ENCODE assay signal across 12 cellular contexts in the genomic region with DNA sequence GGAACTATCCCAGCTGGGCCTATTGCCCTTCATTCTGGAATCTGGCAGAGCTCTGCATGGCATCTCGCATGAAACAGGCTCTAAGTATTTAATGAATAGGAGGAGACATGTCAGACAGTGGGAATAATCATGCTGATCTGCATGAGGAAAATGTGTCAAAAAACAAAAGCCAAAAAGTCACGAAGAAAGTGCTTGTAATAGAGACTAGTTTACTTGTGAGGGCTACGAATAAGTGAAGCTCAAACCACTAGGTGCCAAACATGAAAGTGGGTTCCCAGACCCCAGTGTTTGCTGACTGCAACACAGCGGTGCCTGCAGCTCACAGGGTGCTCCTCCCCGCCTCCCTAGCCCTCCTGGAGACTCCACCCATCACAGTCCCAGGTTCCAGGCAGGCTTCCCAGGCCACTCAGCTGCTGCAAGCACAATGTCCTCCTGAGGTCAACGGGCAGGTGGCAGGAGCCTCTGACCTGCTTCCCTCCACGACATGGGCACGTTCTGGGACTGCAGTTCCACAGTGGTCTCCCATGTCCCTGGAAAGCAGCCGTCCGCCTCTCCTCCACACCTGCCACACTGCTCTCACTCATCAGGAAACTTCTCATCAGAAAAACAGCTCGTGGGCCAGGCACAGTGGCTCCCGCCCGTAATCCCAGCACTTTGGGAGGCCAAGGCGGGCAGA.
A peak's percentile ranks its signal among the peaks of the same experiment; 100 is the strongest.
DNase-seq lines count a peak whose midpoint lies in the region; ATAC-seq and TF ChIP-seq lines count a peak whose summit lies in the region.
"Had no signal": no experiment of that assay in that cellular context is flagged by ENCODE, and none has a peak within 500 bp of the region (broad histone marks: within the 10 kb centered on the region; RNA-seq: fewer than 3 reads in every experiment).

No MANE protein-coding gene starts in this region.

- DNase-seq in activated naive CD4-positive, alpha-beta T cell treated with anti-CD3 and anti-CD28 coated beads, Interleukin-2, amount 50 U/mL, for 72 hours (ENCODE audit: low spot score in 2 of 2), result no peak
- no peak for DNase-seq in activated naive CD4-positive, alpha-beta T cell treated with anti-CD3 and anti-CD28 coated beads, Interleukin-2, amount 50 U/mL, for 16 hours
- DNase-seq in mesothelial cell of epicardium (ENCODE audit: low spot score in 2 of 2, unreplicated experiment in 2 of 2) (no peak), uterus (no peak), middle frontal gyrus (ENCODE audit: extremely low spot score, low spot score) (no peak), Peyer's patch (no peak)
- DNase-seq in activated effector memory CD4-positive, alpha-beta T cell treated with Interleukin-2 at 50 U/mL for 16 hours, result no peak
- DNase-seq: anterior cingulate cortex; NCI-H2107; stimulated activated naive CD8-positive, alpha-beta T cell treated with anti-CD3 and anti-CD28 coated beads, Interleukin-15, amount 100 ng/mL, for 72 hours had no signal

- H3K27ac Mint-ChIP-seq in activated naive CD4-positive, alpha-beta T cell treated with anti-CD3 and anti-CD28 coated beads, Interleukin-2, amount 50 U/mL, for 72 hours, result peak overlapping the region; percentile 44 to 55
- H3K27ac Mint-ChIP-seq in mesothelial cell of epicardium, result peak overlapping the region; percentile 2

- no peaks in the 10 kb centered on the region for H3K27me3 ChIP-seq in esophagus (ENCODE audit: control insufficient read depth in 1 of 2, insufficient read depth in 2 of 2, low read length in 2 of 2)
- no peaks in the 10 kb centered on the region for H3K27me3 ChIP-seq in uterus
- H3K27me3 ChIP-seq in Peyer's patch, result no peaks in the 10 kb centered on the region

- H3K4me3 Mint-ChIP-seq in mesothelial cell of epicardium, result no peak overlapping the region
- H3K4me3 Mint-ChIP-seq: stimulated activated naive CD8-positive, alpha-beta T cell treated with anti-CD3 and anti-CD28 coated beads, Interleukin-15, amount 100 ng/mL, for 72 hours had no signal

- H3K27ac ChIP-seq in esophagus (ENCODE audit: low read depth in 2 of 2, low read length in 1 of 2) (peak overlapping the region; percentile 57 to 86), uterus (peak overlapping the region; percentile 40 to 75), Peyer's patch (no peak overlapping the region)

- H3K9me3 ChIP-seq in esophagus (ENCODE audit: control insufficient read depth in 2 of 2, insufficient read depth in 1 of 2, low read depth in 1 of 2, low read length in 1 of 2), result no peaks in the 10 kb centered on the region
- H3K9me3 ChIP-seq in uterus, result no peaks in the 10 kb centered on the region
- H3K9me3 ChIP-seq in Peyer's patch, result no peaks in the 10 kb centered on the region
- H3K9me3 ChIP-seq: A549 had no signal

- no peaks in the 10 kb centered on the region for H3K9me3 Mint-ChIP-seq in activated naive CD4-positive, alpha-beta T cell treated with anti-CD3 and anti-CD28 coated beads, Interleukin-2, amount 50 U/mL, for 72 hours
- no peaks in the 10 kb centered on the region for H3K9me3 Mint-ChIP-seq in mesothelial cell of epicardium
- H3K9me3 Mint-ChIP-seq: stimulated activated naive CD8-positive, alpha-beta T cell treated with anti-CD3 and anti-CD28 coated beads, Interleukin-15, amount 100 ng/mL, for 72 hours had no signal

- TF ChIP-seq POLR2A in uterus (IDR thresholded peaks at IDR 0.05), result no peak
- TF ChIP-seq POLR2A in Peyer's patch (IDR thresholded peaks at IDR 0.05), result no peak

- peaks cover 39% of the 10 kb centered on the region for H3K4me1 Mint-ChIP-seq in mesothelial cell of epicardium

- intact Hi-C loops in uterus (cut with DNase I; ENCODE audit: low total_unique reads), result no loop called here

- WGBS in esophagus, 2 donors, result 59% methylated on average over 14 of the region's 14 CpGs

- H3K4me1 ChIP-seq in esophagus (ENCODE audit: control insufficient read depth in 2 of 2, insufficient read depth in 2 of 2, low read length in 1 of 2), result peaks cover 2 to 36% of the 10 kb centered on the region in 2 donors
- H3K4me1 ChIP-seq in uterus, result peaks cover 5 to 24% of the 10 kb centered on the region in 2 donors
- peaks cover 0 to 33% (median 10%) of the 10 kb centered on the region in 4 donors for H3K4me1 ChIP-seq in Peyer's patch

- TF ChIP-seq CTCF in mesothelial cell of epicardium (IDR thresholded peaks at IDR 0.05; ENCODE audit: unreplicated experiment), result no peak
- no peak for TF ChIP-seq CTCF in uterus (IDR thresholded peaks at IDR 0.05)
- TF ChIP-seq CTCF in Peyer's patch (IDR thresholded peaks at IDR 0.05), result no peak

- ATAC-seq in activated naive CD4-positive, alpha-beta T cell treated with anti-CD3 and anti-CD28 coated beads, Interleukin-2, amount 50 U/mL, for 72 hours, result no peak
- ATAC-seq: stimulated activated naive CD8-positive, alpha-beta T cell treated with anti-CD3 and anti-CD28 coated beads, Interleukin-15, amount 100 ng/mL, for 72 hours had no signal

- peaks cover 5 to 19% of the 10 kb centered on the region in 2 donors for H3K36me3 Mint-ChIP-seq in activated naive CD4-positive, alpha-beta T cell treated with anti-CD3 and anti-CD28 coated beads, Interleukin-2, amount 50 U/mL, for 72 hours
- peaks cover 4% of the 10 kb centered on the region for H3K36me3 Mint-ChIP-seq in mesothelial cell of epicardium

- H3K4me3 ChIP-seq in esophagus (ENCODE audit: low read depth in 1 of 2, low read length in 2 of 2) (no peak overlapping the region), uterus (no peak overlapping the region), Peyer's patch (no peak overlapping the region)

- H3K27me3 Mint-ChIP-seq in mesothelial cell of epicardium (ENCODE audit: low read depth), result no peaks in the 10 kb centered on the region
- H3K27me3 Mint-ChIP-seq: stimulated activated naive CD8-positive, alpha-beta T cell treated with anti-CD3 and anti-CD28 coated beads, Interleukin-15, amount 100 ng/mL, for 72 hours had no signal

- H3K36me3 ChIP-seq in esophagus (ENCODE audit: control insufficient read depth in 2 of 2, insufficient read depth in 2 of 2, low read length in 1 of 2) (peaks cover 0 to 5% of the 10 kb centered on the region in 2 donors), uterus (no peaks in the 10 kb centered on the region), Peyer's patch (no peaks in the 10 kb centered on the region)

Comparison
In these comparisons a context has a peak if more than half of its experiments do, and no peak if none do; other contexts are left out.
1. H3K27ac ChIP-seq: peak in esophagus (2 of 2) and uterus (2 of 2); none in Peyer's patch (0 of 4).